11 cellular contexts compared by ENCODE assay signal in genomic region chr16:56422896-56423441, GRCh38. TPM values are rescaled to one million over a fixed set of nuclear protein-coding genes. Genes with fewer than 3 reads are reported as not detected.
DNase-seq lines count a peak whose midpoint lies in the region; FAIRE-seq and TF ChIP-seq lines count a peak whose summit lies in the region.
"Had no signal": no experiment of that assay in that cellular context is flagged by ENCODE, and none has a peak within 500 bp of the region (broad histone marks: within the 10 kb centered on the region; RNA-seq: fewer than 3 reads in every experiment).

No MANE protein-coding gene starts in this region.

- CTCF ChIA-PET in activated CD4-positive, alpha-beta T cell treated with anti-CD3 and anti-CD28 coated beads, Interleukin-2, amount 10 ng/mL, durations not matched to agents 7 days and 5 days (lab: Charles Lee), result no interaction called here
- CTCF ChIA-PET in PC-9 (lab: Charles Lee), result interaction anchor here (0.7 kb wide), 1 partner anchor 161 kb away, joined by 4 read pairs; no protein-coding TSS in a partner anchor

- H3K27ac Mint-ChIP-seq in activated CD4-positive, alpha-beta T cell treated with anti-CD3 and anti-CD28 coated beads, Interleukin-2, amount 10 ng/mL, durations not matched to agents 7 days and 5 days, result no peak overlapping the region

- TSS peak; percentile 34 for BruUV-seq in PC-9 (replicated peaks; lab: Mats Ljungman, UMichigan)

- no peaks in the 10 kb centered on the region for H3K9me3 Mint-ChIP-seq in activated CD4-positive, alpha-beta T cell treated with anti-CD3 and anti-CD28 coated beads, Interleukin-2, amount 10 ng/mL, durations not matched to agents 7 days and 5 days

- peaks cover 68% of the 10 kb centered on the region for H3K79me2 ChIP-seq in PC-9 (ENCODE audit: low read depth)
- H3K79me2 ChIP-seq in fibroblast of lung (ENCODE audit: control insufficient read depth, insufficient read depth, low read length), result peaks cover 63% of the 10 kb centered on the region
- peaks cover 63% of the 10 kb centered on the region for H3K79me2 ChIP-seq in smooth muscle cell (ENCODE audit: low read depth)

- H3K36me3 ChIP-seq in PC-9 (ENCODE audit: low read depth) (no peaks in the 10 kb centered on the region), fibroblast of lung (ENCODE audit: control insufficient read depth, insufficient read depth, low read length) (no peaks in the 10 kb centered on the region), smooth muscle cell (ENCODE audit: low read depth) (no peaks in the 10 kb centered on the region), small intestine (ENCODE audit: control insufficient read depth in 2 of 2, insufficient read depth in 2 of 2, low read length in 2 of 2) (no peaks in the 10 kb centered on the region)

- TF ChIP-seq CTCF in PC-9 (conservative IDR thresholded peaks at IDR 0.05), result no peak
- no peak for TF ChIP-seq CTCF in fibroblast of lung (conservative IDR thresholded peaks at IDR 0.05 in 1 of 2, IDR thresholded peaks at IDR 0.05 in 1 of 2; ENCODE audit: low read depth in 1 of 2, low read length in 2 of 2)
- TF ChIP-seq CTCF in smooth muscle cell (IDR thresholded peaks at IDR 0.05; ENCODE audit: borderline replicate concordance, insufficient read depth, poor library complexity, severe bottlenecking), result no peak

- H3K27ac ChIP-seq in PC-9 (no peak overlapping the region), fibroblast of lung (ENCODE audit: insufficient read depth, low read length) (no peak overlapping the region), smooth muscle cell (ENCODE audit: low read depth) (no peak overlapping the region), small intestine (ENCODE audit: low read depth in 1 of 2, low read length in 1 of 2) (no peak overlapping the region)
- H3K27ac ChIP-seq: SJSA1 had no signal

- no peaks in the 10 kb centered on the region for H4K20me1 ChIP-seq in PC-9 (ENCODE audit: insufficient read depth)
- no peaks in the 10 kb centered on the region for H4K20me1 ChIP-seq in fibroblast of lung (ENCODE audit: control insufficient read depth, extremely low read depth, insufficient read depth, low read length)
- peaks cover 63% of the 10 kb centered on the region for H4K20me1 ChIP-seq in smooth muscle cell (ENCODE audit: low read depth)

- H3K27me3 Mint-ChIP-seq in activated CD4-positive, alpha-beta T cell treated with anti-CD3 and anti-CD28 coated beads, Interleukin-2, amount 10 ng/mL, durations not matched to agents 7 days and 5 days, result no peaks in the 10 kb centered on the region

- no peaks in the 10 kb centered on the region for H3K9me3 ChIP-seq in PC-9 (ENCODE audit: insufficient read depth, low read depth)
- no peaks in the 10 kb centered on the region for H3K9me3 ChIP-seq in fibroblast of lung (ENCODE audit: control insufficient read depth, insufficient read depth, low read depth, low read length)
- H3K9me3 ChIP-seq in smooth muscle cell (replicated peaks; ENCODE audit: low read depth), result no peaks in the 10 kb centered on the region
- no peaks in the 10 kb centered on the region for H3K9me3 ChIP-seq in small intestine (ENCODE audit: control insufficient read depth, low read depth)
- H3K9me3 ChIP-seq: SJSA1 had no signal

- FAIRE-seq in small intestine (lab: Jason Lieb, UNC), result no peak
- FAIRE-seq: urothelium cell line had no signal

- H3K4me3 ChIP-seq in PC-9 (peak overlapping the region; percentile 64), fibroblast of lung (replicated peaks in 1 of 4; ENCODE audit: control extremely low read depth in 1 of 4, insufficient read depth in 1 of 4, low read depth in 3 of 4, low read length in 4 of 4) (peak overlapping the region in 1 of 4 experiments; percentile 79), smooth muscle cell (peak overlapping the region; percentile 93), small intestine (ENCODE audit: low read depth in 1 of 2, low read length in 2 of 2) (peak overlapping the region in 1 of 2 donors; percentile 14)

- intact Hi-C loops in PC-9 (cut with micrococcal nuclease; ENCODE audit: unreplicated experiment), result no loop called here

- DNase-seq in activated CD4-positive, alpha-beta T cell treated with anti-CD3 and anti-CD28 coated beads, Interleukin-2, amount 10 ng/mL, durations not matched to agents 7 days and 5 days, result no peak
- DNase-seq in activated CD4-positive, alpha-beta T cell treated with anti-CD3 and anti-CD28 coated beads for 4 hours, result no peak
- DNase-seq in PC-9 (no peak), fibroblast of lung (ENCODE audit: low read depth in 2 of 2) (no peak), smooth muscle cell (lab: John Stamatoyannopoulos, UW; ENCODE audit: unreplicated experiment) (no peak), small intestine (no peak), hippocampal formation (lab: John Stamatoyannopoulos, UW) (no peak), DMS53 treated with DMSO at 0.1 percent for 48 hours (lab: John Stamatoyannopoulos, UW; ENCODE audit: unreplicated experiment) (no peak)
- DNase-seq: NCI-H345 had no signal

- peak overlapping the region; percentile 7 for H3K4me3 Mint-ChIP-seq in activated CD4-positive, alpha-beta T cell treated with anti-CD3 and anti-CD28 coated beads, Interleukin-2, amount 10 ng/mL, durations not matched to agents 7 days and 5 days

- no peaks in the 10 kb centered on the region for H3K9me2 ChIP-seq in PC-9 (ENCODE audit: insufficient read depth)

- H2AFZ ChIP-seq in PC-9, result no peak overlapping the region
- H2AFZ ChIP-seq in fibroblast of lung (ENCODE audit: low read length), result no peak overlapping the region
- H2AFZ ChIP-seq in smooth muscle cell (ENCODE audit: low read depth), result no peak overlapping the region

- H3F3A ChIP-seq in PC-9 (ENCODE audit: insufficient read depth, low read depth) (peaks cover 49% of the 10 kb centered on the region), smooth muscle cell (ENCODE audit: low read depth) (peaks cover 18% of the 10 kb centered on the region)

- H3K27me3 ChIP-seq in PC-9 (ENCODE audit: insufficient read depth, low read depth), result no peaks in the 10 kb centered on the region
- H3K27me3 ChIP-seq in fibroblast of lung (ENCODE audit: control insufficient read depth, insufficient read depth, low read length), result no peaks in the 10 kb centered on the region
- no peaks in the 10 kb centered on the region for H3K27me3 ChIP-seq in smooth muscle cell (ENCODE audit: low read depth)
- no peaks in the 10 kb centered on the region for H3K27me3 ChIP-seq in small intestine (ENCODE audit: control insufficient read depth in 2 of 2, insufficient read depth in 2 of 2, low read length in 2 of 2)
- H3K27me3 ChIP-seq: SJSA1 had no signal

- H3K36me3 Mint-ChIP-seq in activated CD4-positive, alpha-beta T cell treated with anti-CD3 and anti-CD28 coated beads, Interleukin-2, amount 10 ng/mL, durations not matched to agents 7 days and 5 days (ENCODE audit: low read depth), result peaks cover 8% of the 10 kb centered on the region

- POLR2A ChIA-PET in activated CD4-positive, alpha-beta T cell treated with anti-CD3 and anti-CD28 coated beads, Interleukin-2, amount 10 ng/mL, durations not matched to agents 7 days and 5 days (lab: Charles Lee), result no interaction called here
- POLR2A ChIA-PET in PC-9 (lab: Charles Lee; ENCODE audit: unreplicated experiment), result no interaction called here

- peaks cover 44% of the 10 kb centered on the region for H3K4me1 Mint-ChIP-seq in activated CD4-positive, alpha-beta T cell treated with anti-CD3 and anti-CD28 coated beads, Interleukin-2, amount 10 ng/mL, durations not matched to agents 7 days and 5 days

- no peak overlapping the region for H3K9ac ChIP-seq in fibroblast of lung (ENCODE audit: insufficient read depth, low read length)
- no peak overlapping the region for H3K9ac ChIP-seq in smooth muscle cell (ENCODE audit: low read depth)

- H3K4me1 ChIP-seq in PC-9 (replicated peaks; ENCODE audit: insufficient read depth), result peaks cover 62% of the 10 kb centered on the region
- H3K4me1 ChIP-seq in fibroblast of lung (ENCODE audit: control insufficient read depth, extremely low read depth, insufficient read depth, low read length), result peaks cover 8% of the 10 kb centered on the region
- peaks cover 22% of the 10 kb centered on the region for H3K4me1 ChIP-seq in smooth muscle cell (ENCODE audit: low read depth)
- H3K4me1 ChIP-seq in small intestine (ENCODE audit: control insufficient read depth in 2 of 2, insufficient read depth in 1 of 2, low read depth in 1 of 2, low read length in 1 of 2), result peaks cover 8 to 14% of the 10 kb centered on the region in 2 donors

- H3K4me2 ChIP-seq in PC-9 (peak overlapping the region; percentile 94), fibroblast of lung (ENCODE audit: extremely low read depth, insufficient read depth, low read length) (peak overlapping the region; percentile 25), smooth muscle cell (no peak overlapping the region)

- WGBS in smooth muscle cell (ENCODE audit: low lambda C conversion rate), result 89% methylated on average over 4 of the region's 4 CpGs
- 71 to 73% (median 71%) methylated on average over 4 of the region's 4 CpGs for WGBS in small intestine, 3 donors

RNA-seq across cellular contexts. Expression of gene AMFR, which starts 2.4 kb away (rescaled TPM):
- total RNA-seq in activated CD4-positive, alpha-beta T cell treated with anti-CD3 and anti-CD28 coated beads, Interleukin-2, amount 10 ng/mL, durations not matched to agents 7 days and 5 days, result 10 to 100 TPM; 52.5 to 58.5 TPM
- total RNA-seq in PC-9 (2021) (89.4 and 132 TPM in 2 replicates), fibroblast of lung (350 and 413 TPM in 2 replicates), smooth muscle cell (60.6 and 76.6 TPM in 2 replicates)
- polyA plus RNA-seq in fibroblast of lung (75.9 and 76.1 TPM in 2 replicates), smooth muscle cell (45.2 and 49.1 TPM in 2 replicates), small intestine (10 to 100 TPM; 55.9 to 75.1 (median 65.8) TPM)
- 74.2 and 82.1 TPM in 2 replicates for polyA plus RNA-seq in fibroblast of lung (2012)
- polyA minus RNA-seq in fibroblast of lung (ENCODE audit: low replicate concordance), result 873 and 979 TPM in 2 replicates

RNA-seq across cellular contexts. Expression of gene NUDT21, which starts 28.2 kb away (rescaled TPM):
- total RNA-seq in activated CD4-positive, alpha-beta T cell treated with anti-CD3 and anti-CD28 coated beads, Interleukin-2, amount 10 ng/mL, durations not matched to agents 7 days and 5 days, result 100 to 1,000 TPM; 213 to 241 TPM
- total RNA-seq in PC-9 (2021), result 139 and 171 TPM in 2 replicates
- 64.2 and 69.9 TPM in 2 replicates for total RNA-seq in fibroblast of lung
- 132 and 136 TPM in 2 replicates for polyA plus RNA-seq in fibroblast of lung
- polyA plus RNA-seq in fibroblast of lung (2012), result 79.7 and 113 TPM in 2 replicates
- polyA minus RNA-seq in fibroblast of lung (ENCODE audit: low replicate concordance), result 37.0 and 44.5 TPM in 2 replicates
- 101 and 119 TPM in 2 replicates for total RNA-seq in smooth muscle cell
- 44.4 and 55.5 TPM in 2 replicates for polyA plus RNA-seq in smooth muscle cell
- 10 to 100 TPM; 27.5 to 52.4 (median 49.6) TPM for polyA plus RNA-seq in small intestine

RNA-seq across cellular contexts. Expression of gene OGFOD1, which starts 28.4 kb away (rescaled TPM):
- total RNA-seq in activated CD4-positive, alpha-beta T cell treated with anti-CD3 and anti-CD28 coated beads, Interleukin-2, amount 10 ng/mL, durations not matched to agents 7 days and 5 days, result 10 to 100 TPM; 43.8 to 44.2 TPM
- total RNA-seq in PC-9 (2021), result 24.8 and 30.0 TPM in 2 replicates
- 54.7 and 55.0 TPM in 2 replicates for total RNA-seq in fibroblast of lung
- 101 and 110 TPM in 2 replicates for polyA plus RNA-seq in fibroblast of lung
- polyA plus RNA-seq in fibroblast of lung (2012), result 47.8 and 52.7 TPM in 2 replicates
- 8.6 and 30.1 TPM in 2 replicates for polyA minus RNA-seq in fibroblast of lung (ENCODE audit: low replicate concordance)
- 56.7 and 107 TPM in 2 replicates for total RNA-seq in smooth muscle cell
- 55.8 and 68.7 TPM in 2 replicates for polyA plus RNA-seq in smooth muscle cell
- polyA plus RNA-seq in small intestine, result 10 to 100 TPM in 1 of 3 donors, 1 to 10 TPM in 2; 5.9 to 16.9 (median 7.2) TPM
